In the genomic region with DNA sequence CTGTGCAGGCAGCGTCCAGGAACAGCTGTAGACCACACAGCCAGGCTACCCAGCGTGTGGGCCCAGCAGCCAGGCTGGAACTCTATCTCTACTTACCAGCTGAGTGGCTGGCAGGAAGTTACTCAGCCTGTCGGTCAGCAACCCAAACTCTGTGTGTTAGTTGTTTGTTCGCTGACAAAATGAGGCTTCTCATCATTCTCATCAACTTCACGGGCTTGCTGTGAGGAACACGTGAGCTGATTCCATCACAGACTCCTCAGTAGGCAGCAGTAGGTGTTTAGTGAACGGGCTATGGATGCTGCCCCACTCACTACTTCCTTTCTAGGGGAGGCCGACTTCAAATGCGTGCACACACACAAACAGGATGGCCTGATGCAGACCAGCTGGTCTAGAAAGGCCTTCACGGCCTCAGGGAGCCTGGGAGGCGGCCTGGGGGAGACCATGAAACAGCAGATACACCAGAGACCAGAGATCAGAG, we compare ENCODE assay signal across 1 cellular context.
TF ChIP-seq lines count a peak whose summit lies in the region.

No MANE protein-coding gene starts in this region.

TF ChIP-seq in liver, 16 proteins besides CTCF, POLR2A, EP300 and RAD21:
- no peak for TF ChIP-seq REST (IDR thresholded peaks at IDR 0.05)
- no peak for TF ChIP-seq MAX (IDR thresholded peaks at IDR 0.05)
- no peak for TF ChIP-seq SP1 (IDR thresholded peaks at IDR 0.05)
- no peak for TF ChIP-seq FOXA1 (IDR thresholded peaks at IDR 0.05)
- no peak for TF ChIP-seq NR2F2 (IDR thresholded peaks at IDR 0.05)
